In the genomic region with DNA sequence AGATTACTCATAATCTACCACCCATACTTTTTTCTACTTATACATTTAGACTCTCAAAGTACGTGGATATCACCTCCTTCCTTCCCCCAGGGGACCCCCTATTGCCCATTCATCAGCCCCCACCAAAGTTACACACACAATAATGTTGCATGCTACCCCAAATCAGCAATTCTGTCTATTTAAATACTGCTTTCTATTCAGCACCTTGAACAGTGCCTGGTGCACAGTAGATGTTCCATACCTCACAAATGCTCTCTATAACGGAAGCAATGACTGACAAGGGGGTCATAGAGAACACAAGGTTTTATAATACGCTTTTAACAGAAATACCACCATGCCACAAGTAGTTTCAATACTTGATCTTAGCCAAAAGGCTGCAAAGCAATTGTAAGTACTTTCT, we compare ENCODE assay signal across 3 cellular contexts.
TF ChIP-seq lines count a peak whose summit lies in the region.

No MANE protein-coding gene starts in this region.

TF ChIP-seq in A549, 52 proteins besides CTCF, POLR2A, EP300 and RAD21:
- TF ChIP-seq SREBF2 (IDR thresholded peaks at IDR 0.05) (no peak), REST (IDR thresholded peaks at IDR 0.05) (peak; percentile 42; the same call in 1 of the 2 replicates)

TF ChIP-seq in IMR-90, 13 proteins besides CTCF, POLR2A, EP300 and RAD21:
- TF ChIP-seq RCOR1 (IDR thresholded peaks at IDR 0.05; ENCODE audit: insufficient replicate concordance, low read length) (no peak), CEBPB (IDR thresholded peaks at IDR 0.05; ENCODE audit: low read depth, low read length) (0 out of 2 replicates have a peak, but pooled peaks have one; percentile 63)

TF ChIP-seq in K562, 482 proteins besides CTCF, POLR2A, EP300 and RAD21:
- TF ChIP-seq ELF4 (CRISPR knock-in tag; IDR thresholded peaks at IDR 0.05) (no peak), CEBPB (tag; IDR thresholded peaks at IDR 0.05) (0 out of 2 replicates have a peak, but pooled peaks have one; percentile 8)
